In the genomic region with DNA sequence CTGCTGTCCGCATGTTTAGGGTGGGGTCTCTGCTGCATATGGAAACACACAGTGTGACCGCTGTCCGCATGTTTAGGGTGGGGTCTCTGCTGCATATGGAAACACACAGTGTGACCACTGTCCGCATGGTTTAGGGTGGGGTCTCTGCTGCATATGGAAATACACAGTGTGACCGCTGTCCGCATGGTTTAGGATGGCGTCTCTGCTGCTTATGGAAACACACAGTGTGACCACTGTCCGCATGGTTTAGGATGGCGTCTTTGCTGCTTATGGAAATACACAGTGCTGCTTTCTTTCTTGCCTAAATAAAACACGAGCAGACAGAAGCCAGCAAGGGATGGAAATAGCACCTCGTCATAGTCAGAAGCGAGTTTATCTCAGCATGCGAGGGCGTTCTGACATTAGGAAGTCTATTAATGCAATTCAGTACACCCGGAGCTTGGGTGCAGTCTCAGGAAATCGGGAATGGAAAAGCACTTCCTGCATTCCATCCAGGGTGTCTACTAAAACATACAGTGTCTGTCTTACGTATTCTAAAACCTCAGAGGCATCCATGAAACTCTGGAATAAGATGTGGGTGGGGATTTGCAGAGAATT, we compare ENCODE assay signal across 14 cellular contexts. TPM values are rescaled to one million over a fixed set of nuclear protein-coding genes. Genes with fewer than 3 reads are reported as not detected.
A peak's percentile ranks its signal among the peaks of the same experiment; 100 is the strongest.
DNase-seq lines count a peak whose midpoint lies in the region; ATAC-seq, FAIRE-seq and TF ChIP-seq lines count a peak whose summit lies in the region.
"Had no signal": no experiment of that assay in that cellular context is flagged by ENCODE, and none has a peak within 500 bp of the region (broad histone marks: within the 10 kb centered on the region; RNA-seq: fewer than 3 reads in every experiment).

No MANE protein-coding gene starts in this region.

- peaks cover 5% of the 10 kb centered on the region; the same call in 1 of the 2 replicates for H3K36me3 Mint-ChIP-seq in HFFc6 (ENCODE audit: low read depth)
- H3K36me3 Mint-ChIP-seq: mesothelial cell of epicardium had no signal

- no peak for TF ChIP-seq EP300 in HepG2 (IDR thresholded peaks at IDR 0.05; ENCODE audit: low read depth in 2 of 2, low read length in 2 of 2)
- TF ChIP-seq EP300 in HepG2 (CRISPR knock-in tag; IDR thresholded peaks at IDR 0.05; ENCODE audit: borderline replicate concordance) = no peak

- TF ChIP-seq RAD21 in HepG2 (CRISPR knock-in tag; IDR thresholded peaks at IDR 0.05) = no peak

- no peaks in the 10 kb centered on the region for H3K79me2 ChIP-seq in HepG2 (ENCODE audit: insufficient read depth, low read length)

- BruUV-seq in HepG2 (replicated peaks; lab: Mats Ljungman, UMichigan) = no TSS peak

- peaks cover 7 to 81% (median 44%) of the 10 kb centered on the region in 10 experiments for H3K4me1 ChIP-seq in BLaER1 treated with 17β-estradiol and CSF1 and Interleukin-3, amounts not matched to agents 10 nM and 100 nM
- no peaks in the 10 kb centered on the region for H3K4me1 ChIP-seq in HepG2 (ENCODE audit: insufficient read depth, low read length)

- H3K4me2 ChIP-seq in BLaER1 treated with 17β-estradiol and CSF1 and Interleukin-3, amounts not matched to agents 10 nM and 100 nM = peak overlapping the region in 6 of 11 experiments; percentile 32 to 58 (median 51); a peak in 10 of 22 replicates
- no peak overlapping the region for H3K4me2 ChIP-seq in HepG2 (ENCODE audit: low read depth, low read length)

- H4K20me1 ChIP-seq in BLaER1 treated with 17β-estradiol and CSF1 and Interleukin-3, amounts not matched to agents 10 nM and 100 nM = no peaks in the 10 kb centered on the region; a peak in 1 of 22 replicates
- no peaks in the 10 kb centered on the region for H4K20me1 ChIP-seq in HepG2 (ENCODE audit: insufficient read depth, low read length)

- TF ChIP-seq POLR2A in HepG2 (IDR thresholded peaks at IDR 0.05; ENCODE audit: insufficient read depth in 1 of 2, low read depth in 2 of 2, low read length in 2 of 2) = no peak

- POLR2A ChIA-PET in HepG2 (lab: Yijun Ruan, JAX) = no interaction called here

- ATAC-seq in HepG2 = no peak
- ATAC-seq in GM19035 (IDR thresholded peaks at IDR 0.05; ENCODE audit: unreplicated experiment) = no peak
- no peak for ATAC-seq in esophagus mucosa

- 36% methylated on average over 17 of the region's 17 CpGs for WGBS in HepG2 (ENCODE audit: low lambda C conversion rate)

- H3K27ac ChIP-seq in BLaER1 treated with 17β-estradiol and CSF1 and Interleukin-3, amounts not matched to agents 10 nM and 100 nM = peak overlapping the region in 4 of 11 experiments; percentile 2 to 30 (median 12); a peak in 2 of 22 replicates
- H3K27ac ChIP-seq in caudate nucleus (ENCODE audit: low read depth, low read length) = no peak overlapping the region
- H3K27ac ChIP-seq in HepG2 (ENCODE audit: extremely low read length, insufficient read depth, low read length) = no peak overlapping the region

- peaks cover 6% of the 10 kb centered on the region for H3K4me1 Mint-ChIP-seq in HFFc6 (ENCODE audit: low read depth)

- H3K27me3 Mint-ChIP-seq in HFFc6 (ENCODE audit: insufficient read depth) = peaks cover 13% of the 10 kb centered on the region
- H3K27me3 Mint-ChIP-seq: central memory CD8-positive, alpha-beta T cell had no signal

- no peak overlapping the region for H3K4me3 ChIP-seq in BLaER1 treated with 17β-estradiol and CSF1 and Interleukin-3, amounts not matched to agents 10 nM and 100 nM
- no peak overlapping the region for H3K4me3 ChIP-seq in HepG2 (replicated peaks in 1 of 3; ENCODE audit: insufficient read depth in 1 of 3, low read depth in 2 of 3, low read length in 3 of 3)

- CTCF ChIA-PET in HepG2 (lab: Yijun Ruan, JAX; ENCODE audit: low intra/inter-chr PET ratio, low total read pairs) = no interaction called here

- H3K36me3 ChIP-seq in BLaER1 treated with 17β-estradiol and CSF1 and Interleukin-3, amounts not matched to agents 10 nM and 100 nM = peaks cover 0 to 34% (median 0%) of the 10 kb centered on the region in 11 experiments; a peak in 7 of 22 replicates
- no peaks in the 10 kb centered on the region for H3K36me3 ChIP-seq in HepG2 (replicated peaks in 1 of 2; ENCODE audit: control insufficient read depth in 1 of 2, insufficient read depth in 2 of 2, low read length in 2 of 2)

- intact Hi-C loops in HepG2 (cut with micrococcal nuclease; ENCODE audit: unreplicated experiment) = no loop called here

- no peaks in the 10 kb centered on the region for H3K27me3 ChIP-seq in BLaER1 treated with 17β-estradiol and CSF1 and Interleukin-3, amounts not matched to agents 10 nM and 100 nM
- peaks cover 5 to 21% of the 10 kb centered on the region in 2 experiments for H3K27me3 ChIP-seq in HepG2 (ENCODE audit: control insufficient read depth in 1 of 2, insufficient read depth in 2 of 2, low read length in 2 of 2)

- H3K9me3 ChIP-seq in BLaER1 treated with 17β-estradiol and CSF1 and Interleukin-3, amounts not matched to agents 10 nM and 100 nM (replicated peaks in 1 of 11) = peaks cover 0 to 24% (median 14%) of the 10 kb centered on the region in 11 experiments; a peak in 15 of 22 replicates
- no peaks in the 10 kb centered on the region for H3K9me3 ChIP-seq in HepG2 (ENCODE audit: low read length)

- no peak overlapping the region for H3K9ac ChIP-seq in BLaER1 treated with 17β-estradiol and CSF1 and Interleukin-3, amounts not matched to agents 10 nM and 100 nM
- no peak overlapping the region for H3K9ac ChIP-seq in HepG2 (ENCODE audit: insufficient read depth, low read depth, low read length)

- peak; percentile 8 for DNase-seq in HFFc6
- DNase-seq in caudate nucleus (lab: John Stamatoyannopoulos, UW) = peak in 32 of 61 donors; percentile 17 to 92 (median 49)
- DNase-seq in HepG2 (ENCODE audit: low spot score) = no peak
- no peak for DNase-seq in C1 segment of cervical spinal cord (lab: John Stamatoyannopoulos, UW)
- DNase-seq in occipital lobe (lab: John Stamatoyannopoulos, UW) = no peak
- DNase-seq: activated T-cell treated with anti-CD3 and anti-CD28 coated beads, Interleukin-2, amount 50 U/mL, for 1 hour; DMS79; glutamatergic neuron had no signal

- no peak overlapping the region for H3K27ac Mint-ChIP-seq in HFFc6
- H3K27ac Mint-ChIP-seq: mesothelial cell of epicardium; T-helper 2 cell treated with Interferon-gamma antibody and Interleukin-4, amounts not matched to agents 5 μg/mL and 100 μg/mL, for 36 hours had no signal

- TF ChIP-seq CTCF in HFFc6 (IDR thresholded peaks at IDR 0.05) (no peak), HepG2 (CRISPR knock-in tag; IDR thresholded peaks at IDR 0.05) (peak; percentile 36; the same call in 1 of the 2 replicates)

- FAIRE-seq in HepG2 (lab: Jason Lieb, UNC) = no peak

- H3K4me3 Mint-ChIP-seq in HFFc6 = no peak overlapping the region
- H3K4me3 Mint-ChIP-seq: central memory CD8-positive, alpha-beta T cell; mesothelial cell of epicardium; T-helper 2 cell treated with Interferon-gamma antibody and Interleukin-4, amounts not matched to agents 5 μg/mL and 100 μg/mL, for 36 hours had no signal

- H2AFZ ChIP-seq in HepG2 (ENCODE audit: low read length) = no peak overlapping the region

- peaks cover 5% of the 10 kb centered on the region for H3K9me3 Mint-ChIP-seq in HFFc6
- H3K9me3 Mint-ChIP-seq: mesothelial cell of epicardium; T-helper 2 cell treated with Interferon-gamma antibody and Interleukin-4, amounts not matched to agents 5 μg/mL and 100 μg/mL, for 36 hours had no signal

- in situ Hi-C loops in HepG2 (cut with HindIII; ENCODE audit: extremely low pct_ligation_motif_present, low pct_unique_long_range_greater_than_20kb) = no loop called here

RNA-seq across cellular contexts. Expression of gene TOLLIP, which starts 32.6 kb away (rescaled TPM):
- total RNA-seq in HFFc6 (2021; fragmentation: NEBNext Ultra II Directional; extraction: Animal tissue kit (Norgen Biotek cat#: 25700)) = 10 to 100 TPM; 41.4 to 53.6 (median 49.0) TPM
- total RNA-seq in HepG2 (2016; rRNA removed; fragmentation: Illumina TruSeq; extraction: Trizol) (19.4 and 25.9 TPM in 2 replicates), occipital lobe (17.8 TPM), esophagus mucosa (118 TPM)
- total RNA-seq in HepG2 (2016; cell fraction: cytosol; rRNA removed; fragmentation: Illumina TruSeq; extraction: Trizol; ENCODE audit: low read depth) = 21.8 and 24.1 TPM in 2 replicates
- 18.0 and 24.4 TPM in 2 replicates for total RNA-seq in HepG2 (2016; cell fraction: insoluble cytoplasmic fraction; rRNA removed; fragmentation: Illumina TruSeq; extraction: Trizol)
- total RNA-seq in HepG2 (2016; cell fraction: membrane; rRNA removed; fragmentation: Illumina TruSeq; extraction: Trizol) = 16.0 and 17.9 TPM in 2 replicates
- total RNA-seq in HepG2 (2016; cell fraction: nucleus; rRNA removed; fragmentation: Illumina TruSeq; extraction: Trizol) = 11.3 and 14.6 TPM in 2 replicates
- polyA plus RNA-seq in HepG2 (2011; rRNA removed) = 44.2 and 47.5 TPM in 2 replicates
- polyA plus RNA-seq in HepG2 (2011; cell fraction: cytosol; rRNA removed) = 27.1 and 38.7 TPM in 2 replicates
- polyA plus RNA-seq in HepG2 (2011; cell fraction: nucleus; rRNA removed) = 59.6 and 61.9 TPM in 2 replicates
- 31.4 and 32.5 TPM in 2 replicates for polyA plus RNA-seq in HepG2 (2012)
- polyA plus RNA-seq in HepG2 (2016; cell fraction: cytosol; fragmentation: Illumina TruSeq; extraction: Trizol; ENCODE audit: low read depth) = 23.1 and 26.1 TPM in 2 replicates
- 40.7 and 53.4 TPM in 2 replicates for polyA plus RNA-seq in HepG2 (2016; cell fraction: insoluble cytoplasmic fraction; fragmentation: Illumina TruSeq; extraction: Trizol; ENCODE audit: low read depth)
- 25.9 and 29.3 TPM in 2 replicates for polyA plus RNA-seq in HepG2 (2016; cell fraction: membrane; fragmentation: Illumina TruSeq; extraction: Trizol; ENCODE audit: low read depth)
- 27.5 and 35.7 TPM in 2 replicates for polyA plus RNA-seq in HepG2 (2016; cell fraction: nucleus; fragmentation: Illumina TruSeq; extraction: Trizol; ENCODE audit: insufficient read depth, low read depth)
- 19.2 and 101 TPM in 2 replicates for polyA minus RNA-seq in HepG2 (2011; rRNA and poly(A)+ RNA removed; ENCODE audit: low replicate concordance)
- polyA minus RNA-seq in HepG2 (2011; cell fraction: cytosol; rRNA and poly(A)+ RNA removed) = 14.2 and 15.4 TPM in 2 replicates
- polyA minus RNA-seq in HepG2 (2011; cell fraction: nucleus; rRNA and poly(A)+ RNA removed) = 17.4 and 24.5 TPM in 2 replicates

RNA-seq across cellular contexts. Expression of gene BRSK2, which starts 47.7 kb away (rescaled TPM):
- under 1 TPM in 5 of 6 experiments, not detected in 1; 0.14 to 0.99 (median 0.47) TPM for total RNA-seq in HFFc6 (2021; fragmentation: NEBNext Ultra II Directional; extraction: Animal tissue kit (Norgen Biotek cat#: 25700))
- 0.84 and 1.1 TPM in 2 replicates for total RNA-seq in HepG2 (2016; rRNA removed; fragmentation: Illumina TruSeq; extraction: Trizol)
- 0.35 and 0.40 TPM in 2 replicates for total RNA-seq in HepG2 (2016; cell fraction: cytosol; rRNA removed; fragmentation: Illumina TruSeq; extraction: Trizol; ENCODE audit: low read depth)
- 0.19 and 0.93 TPM in 2 replicates for total RNA-seq in HepG2 (2016; cell fraction: insoluble cytoplasmic fraction; rRNA removed; fragmentation: Illumina TruSeq; extraction: Trizol)
- total RNA-seq in HepG2 (2016; cell fraction: membrane; rRNA removed; fragmentation: Illumina TruSeq; extraction: Trizol) = 1.1 and 1.3 TPM in 2 replicates
- 1.3 and 1.7 TPM in 2 replicates for total RNA-seq in HepG2 (2016; cell fraction: nucleus; rRNA removed; fragmentation: Illumina TruSeq; extraction: Trizol)
- 0.74 and 2.3 TPM in 2 replicates for polyA plus RNA-seq in HepG2 (2011; rRNA removed)
- polyA plus RNA-seq in HepG2 (2011; cell fraction: cytosol; rRNA removed) = 0.62 and 0.65 TPM in 2 replicates
- 7.2 and 9.9 TPM in 2 replicates for polyA plus RNA-seq in HepG2 (2011; cell fraction: nucleus; rRNA removed)
- polyA plus RNA-seq in HepG2 (2012) = 0.54 and 1.4 TPM in 2 replicates
- polyA plus RNA-seq in HepG2 (2016; cell fraction: cytosol; fragmentation: Illumina TruSeq; extraction: Trizol; ENCODE audit: low read depth) = 0.18 and 0.59 TPM in 2 replicates
- 0.59 and 0.72 TPM in 2 replicates for polyA plus RNA-seq in HepG2 (2016; cell fraction: insoluble cytoplasmic fraction; fragmentation: Illumina TruSeq; extraction: Trizol; ENCODE audit: low read depth)
- polyA plus RNA-seq in HepG2 (2016; cell fraction: membrane; fragmentation: Illumina TruSeq; extraction: Trizol; ENCODE audit: low read depth) = 0.64 and 0.85 TPM in 2 replicates
- 1.8 and 3.3 TPM in 2 replicates for polyA plus RNA-seq in HepG2 (2016; cell fraction: nucleus; fragmentation: Illumina TruSeq; extraction: Trizol; ENCODE audit: insufficient read depth, low read depth)
- 0.62 and 1.2 TPM in 2 replicates for polyA minus RNA-seq in HepG2 (2011; rRNA and poly(A)+ RNA removed; ENCODE audit: low replicate concordance)
- 0.88 and 1.3 TPM in 2 replicates for polyA minus RNA-seq in HepG2 (2011; cell fraction: cytosol; rRNA and poly(A)+ RNA removed)
- 0.90 and 3.0 TPM in 2 replicates for polyA minus RNA-seq in HepG2 (2011; cell fraction: nucleus; rRNA and poly(A)+ RNA removed)
- total RNA-seq in occipital lobe = 32.8 TPM
- 0.08 TPM for total RNA-seq in esophagus mucosa

Comparison
In these comparisons a context has a peak if more than half of its experiments do, and no peak if none do; other contexts are left out.
1. DNase-seq: peak in HFFc6 (single experiment) and caudate nucleus (32 of 61); none in HepG2 (single experiment), C1 segment of cervical spinal cord (0 of 14) and occipital lobe (single experiment).
2. RNA of gene BRSK2, which starts 47.7 kb away (total RNA-seq): 32.8 TPM in occipital lobe (single experiment); 0.19 to 1.7 TPM in HepG2, 0.14 to 0.99 TPM in HFFc6 and 0.08 TPM in esophagus mucosa (single experiment); every median in the first group is over 10 times any median in the second.